Comparison of ENCODE assay signal across 8 cellular contexts in genomic region chr1:66402194-66402593, GRCh38.
DNase-seq lines count a peak whose midpoint lies in the region; ATAC-seq lines count a peak whose summit lies in the region.

No MANE protein-coding gene starts in this region.

- no peak overlapping the region for H3K4me3 ChIP-seq in right cardiac atrium (ENCODE audit: low read length)

- no peaks in the 10 kb centered on the region for H3K9me3 ChIP-seq in right cardiac atrium (ENCODE audit: control insufficient read depth, low read length)

- ATAC-seq in GM18861 (IDR thresholded peaks at IDR 0.05; ENCODE audit: unreplicated experiment) (peak; percentile 72), HG02678 (IDR thresholded peaks at IDR 0.05; ENCODE audit: unreplicated experiment) (peak; percentile 85), right cardiac atrium (peak; percentile 95 to 97)

- 17% methylated on average over 1 of the region's 1 CpG for WGBS in right cardiac atrium

- no peaks in the 10 kb centered on the region for H3K27me3 ChIP-seq in right cardiac atrium (ENCODE audit: control insufficient read depth, insufficient read depth)

- peaks cover 6% of the 10 kb centered on the region for H3K4me1 ChIP-seq in right cardiac atrium (ENCODE audit: control insufficient read depth, insufficient read depth, low read length)

- DNase-seq in NCI-H2171 treated with DMSO at 0.1 percent for 48 hours (lab: John Stamatoyannopoulos, UW): peak; percentile 83
- peak; percentile 80 to 88 (median 87) for DNase-seq in right cardiac atrium
- DNase-seq in NCI-H2227 treated with DMSO at 0.1 percent for 48 hours (lab: John Stamatoyannopoulos, UW): no peak
- no peak for DNase-seq in NCI-H128 (lab: John Stamatoyannopoulos, UW; ENCODE audit: unreplicated experiment)
- DNase-seq in stimulated activated CD4-positive, alpha-beta T cell treated with anti-CD3 and anti-CD28 coated beads, Interleukin-4, amount 100 ng/mL, for 1 hour: no peak
- DNase-seq in activated CD4-positive, alpha-beta T cell treated with anti-CD3 and anti-CD28 coated beads for 48 hours: no peak

- intact Hi-C loops in right cardiac atrium (cut with DNase I): no loop called here

- peak overlapping the region; percentile 25 for H3K27ac ChIP-seq in right cardiac atrium (ENCODE audit: low read length)

Comparison
In these comparisons a context has a peak if more than half of its experiments do, and no peak if none do; other contexts are left out.
1. DNase-seq: peak in NCI-H2171 treated with DMSO at 0.1 percent for 48 hours (single experiment) and right cardiac atrium (3 of 3); none in NCI-H2227 treated with DMSO at 0.1 percent for 48 hours (single experiment), NCI-H128 (single experiment), stimulated activated CD4-positive, alpha-beta T cell treated with anti-CD3 and anti-CD28 coated beads, Interleukin-4, amount 100 ng/mL, for 1 hour (single experiment) and activated CD4-positive, alpha-beta T cell treated with anti-CD3 and anti-CD28 coated beads for 48 hours (single experiment).
2. Peak in every context shown above with its lines, with median percentiles within 50 percentile points of each other: ATAC-seq.